ENCODE assay signal across 1 cellular context in genomic region chr19:55253842-55254624, GRCh38.
TF ChIP-seq lines count a peak whose summit lies in the region.

No MANE protein-coding gene starts in this region.

TF ChIP-seq in SK-N-SH, 30 proteins besides CTCF, POLR2A, EP300 and RAD21 (continued from another document):
- TF ChIP-seq, protein P1, sequence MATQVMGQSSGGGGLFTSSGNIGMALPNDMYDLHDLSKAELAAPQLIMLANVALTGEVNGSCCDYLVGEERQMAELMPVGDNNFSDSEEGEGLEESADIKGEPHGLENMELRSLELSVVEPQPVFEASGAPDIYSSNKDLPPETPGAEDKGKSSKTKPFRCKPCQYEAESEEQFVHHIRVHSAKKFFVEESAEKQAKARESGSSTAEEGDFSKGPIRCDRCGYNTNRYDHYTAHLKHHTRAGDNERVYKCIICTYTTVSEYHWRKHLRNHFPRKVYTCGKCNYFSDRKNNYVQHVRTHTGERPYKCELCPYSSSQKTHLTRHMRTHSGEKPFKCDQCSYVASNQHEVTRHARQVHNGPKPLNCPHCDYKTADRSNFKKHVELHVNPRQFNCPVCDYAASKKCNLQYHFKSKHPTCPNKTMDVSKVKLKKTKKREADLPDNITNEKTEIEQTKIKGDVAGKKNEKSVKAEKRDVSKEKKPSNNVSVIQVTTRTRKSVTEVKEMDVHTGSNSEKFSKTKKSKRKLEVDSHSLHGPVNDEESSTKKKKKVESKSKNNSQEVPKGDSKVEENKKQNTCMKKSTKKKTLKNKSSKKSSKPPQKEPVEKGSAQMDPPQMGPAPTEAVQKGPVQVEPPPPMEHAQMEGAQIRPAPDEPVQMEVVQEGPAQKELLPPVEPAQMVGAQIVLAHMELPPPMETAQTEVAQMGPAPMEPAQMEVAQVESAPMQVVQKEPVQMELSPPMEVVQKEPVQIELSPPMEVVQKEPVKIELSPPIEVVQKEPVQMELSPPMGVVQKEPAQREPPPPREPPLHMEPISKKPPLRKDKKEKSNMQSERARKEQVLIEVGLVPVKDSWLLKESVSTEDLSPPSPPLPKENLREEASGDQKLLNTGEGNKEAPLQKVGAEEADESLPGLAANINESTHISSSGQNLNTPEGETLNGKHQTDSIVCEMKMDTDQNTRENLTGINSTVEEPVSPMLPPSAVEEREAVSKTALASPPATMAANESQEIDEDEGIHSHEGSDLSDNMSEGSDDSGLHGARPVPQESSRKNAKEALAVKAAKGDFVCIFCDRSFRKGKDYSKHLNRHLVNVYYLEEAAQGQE (IDR thresholded peaks at IDR 0.05; ENCODE audit: low read depth, low read length) = no peak
- TF ChIP-seq YY1 (IDR thresholded peaks at IDR 0.05; ENCODE audit: low read depth) = no peak
- no peak for TF ChIP-seq FOSL2 (IDR thresholded peaks at IDR 0.05; ENCODE audit: borderline replicate concordance, low read depth)
- TF ChIP-seq PBX3 (IDR thresholded peaks at IDR 0.05) = no peak
- TF ChIP-seq GATA2 (CRISPR knock-in tag; IDR thresholded peaks at IDR 0.05) = no peak
- TF ChIP-seq, protein P2, sequence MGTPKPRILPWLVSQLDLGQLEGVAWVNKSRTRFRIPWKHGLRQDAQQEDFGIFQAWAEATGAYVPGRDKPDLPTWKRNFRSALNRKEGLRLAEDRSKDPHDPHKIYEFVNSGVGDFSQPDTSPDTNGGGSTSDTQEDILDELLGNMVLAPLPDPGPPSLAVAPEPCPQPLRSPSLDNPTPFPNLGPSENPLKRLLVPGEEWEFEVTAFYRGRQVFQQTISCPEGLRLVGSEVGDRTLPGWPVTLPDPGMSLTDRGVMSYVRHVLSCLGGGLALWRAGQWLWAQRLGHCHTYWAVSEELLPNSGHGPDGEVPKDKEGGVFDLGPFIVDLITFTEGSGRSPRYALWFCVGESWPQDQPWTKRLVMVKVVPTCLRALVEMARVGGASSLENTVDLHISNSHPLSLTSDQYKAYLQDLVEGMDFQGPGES (IDR thresholded peaks at IDR 0.05; ENCODE audit: low read depth, low read length) = no peak
